8 cellular contexts compared by ENCODE assay signal in genomic region chr16:30923554-30924085, GRCh38. TPM values are rescaled to one million over a fixed set of nuclear protein-coding genes. Genes with fewer than 3 reads are reported as not detected.
DNase-seq lines count a peak whose midpoint lies in the region; ATAC-seq, FAIRE-seq and TF ChIP-seq lines count a peak whose summit lies in the region.

TSS of gene FBXL19 (plus strand) at chr16:30923572. CDS start at chr16:30925755, 2,183 bp downstream.

- H2BK120ac ChIP-seq in H9 (ENCODE audit: low read depth, low read length, poor library complexity, severe bottlenecking): peak within 1 kb of the TSS; percentile 89

- no peak within 1 kb of the TSS for H3K23ac ChIP-seq in H9 (ENCODE audit: insufficient read length, low read depth, low read length)

- peak within 1 kb of the TSS; percentile 96 for H3K9ac ChIP-seq in H9 (ENCODE audit: extremely low read depth, insufficient read length, low read length)
- peak within 1 kb of the TSS; percentile 84 for H3K9ac ChIP-seq in adipocyte (ENCODE audit: low read length)

- H3K4me1 ChIP-seq in A549 (peaks cover 15% of the 10 kb centered on the region; the same call in 2 of the 3 replicates), H9 (ENCODE audit: insufficient read depth, low read length) (no peaks in the 10 kb centered on the region), adipocyte (ENCODE audit: control insufficient read depth, insufficient read depth, low read length) (peaks cover 5% of the 10 kb centered on the region), spleen (peaks cover 7 to 45% (median 22%) of the 10 kb centered on the region in 6 donors)

- H3K36me3 ChIP-seq in adipocyte (ENCODE audit: control insufficient read depth, insufficient read depth, low read length, severe bottlenecking) (peaks cover 4% of the 10 kb centered on the region), spleen (peaks cover 0 to 32% (median 5%) of the 10 kb centered on the region in 6 donors)

- H3K56ac ChIP-seq in H9 (ENCODE audit: insufficient read length, low read depth, low read length): peak within 1 kb of the TSS; percentile 91

- peak within 1 kb of the TSS; percentile 99 for H2BK5ac ChIP-seq in H9 (ENCODE audit: insufficient read length, low read length)

- no peak within 1 kb of the TSS for H3T11ph ChIP-seq in H9 (ENCODE audit: low read length)

- no peak for TF ChIP-seq CTCF in A549 (IDR thresholded peaks at IDR 0.05)
- no peak for TF ChIP-seq CTCF in H9 (conservative IDR thresholded peaks at IDR 0.05)
- no peak for TF ChIP-seq CTCF in spleen (IDR thresholded peaks at IDR 0.05 in 8 of 11, conservative IDR thresholded peaks at IDR 0.05 in 3 of 11)

- H2BK12ac ChIP-seq in H9 (ENCODE audit: insufficient read length, low read depth, low read length): peak within 1 kb of the TSS; percentile 99

- no peak within 1 kb of the TSS for H4K91ac ChIP-seq in H9 (ENCODE audit: insufficient read length, low read depth, low read length)

- H4K8ac ChIP-seq in H9 (replicated peaks; ENCODE audit: insufficient read length, low read depth, low read length): peak within 1 kb of the TSS; percentile 98

- TF ChIP-seq POLR2A in A549 (IDR thresholded peaks at IDR 0.05; ENCODE audit: low read length): peak; percentile 50
- TF ChIP-seq POLR2A in spleen (IDR thresholded peaks at IDR 0.05): no peak

- H3K79me2 ChIP-seq in H9 (ENCODE audit: insufficient read depth, low read length): no peaks in the 10 kb centered on the region

- no peak for FAIRE-seq in A549 (lab: Jason Lieb, UNC)

- peaks cover 14 to 16% (median 16%) of the 10 kb centered on the region in 3 experiments for H3K36me3 Mint-ChIP-seq in H9 (ENCODE audit: insufficient read depth in 1 of 3, low read depth in 3 of 3)

- H3K9me3 Mint-ChIP-seq in H9: no peaks in the 10 kb centered on the region; a peak in 1 of 5 replicates

- no peak within 1 kb of the TSS; the same call in 1 of the 2 replicates for H3K4ac ChIP-seq in H9 (ENCODE audit: low read depth, low read length)

- H2BK20ac ChIP-seq in H9 (ENCODE audit: low read depth, low read length, poor library complexity, severe bottlenecking): no peak within 1 kb of the TSS

- no peak for ATAC-seq in A549
- no peak for ATAC-seq in HG03196 (IDR thresholded peaks at IDR 0.05; ENCODE audit: unreplicated experiment)
- no peak for ATAC-seq in HG02981 (IDR thresholded peaks at IDR 0.05; ENCODE audit: unreplicated experiment)

- H3K9me3 ChIP-seq in A549 (no peaks in the 10 kb centered on the region), H9 (ENCODE audit: control insufficient read depth, low read depth, low read length) (no peaks in the 10 kb centered on the region), adipocyte (ENCODE audit: control insufficient read depth, low read length) (no peaks in the 10 kb centered on the region), iPS-18c (ENCODE audit: control insufficient read depth, insufficient read depth, low read length) (peaks cover 3% of the 10 kb centered on the region), spleen (no peaks in the 10 kb centered on the region)

- POLR2A ChIA-PET in A549 (lab: Yijun Ruan, JAX): interaction anchor here (0.6 to 1.0 kb wide), 3 partner anchors 17 to 145 kb away, joined by 3 read pairs; no protein-coding TSS in a partner anchor

- H3K27ac Mint-ChIP-seq in H9: peak within 1 kb of the TSS; percentile 100

- H3K23me2 ChIP-seq in H9 (ENCODE audit: insufficient read length, low read depth, low read length, poor library complexity, severe bottlenecking): peaks cover 10% of the 10 kb centered on the region

- no peak for TF ChIP-seq RAD21 in A549 (conservative IDR thresholded peaks at IDR 0.05 in 1 of 2, IDR thresholded peaks at IDR 0.05 in 1 of 2)

- 2% methylated on average over 6 of the region's 32 CpGs for WGBS in A549 (ENCODE audit: missing lambda C conversion rate)
- WGBS in H9 (ENCODE audit: extremely low coverage, insufficient read length, low lambda C conversion rate): no CpG with 5 or more reads among the region's 32 CpGs
- 0 to 1% (median 0%) methylated on average over 22 to 32 of the region's 32 CpGs for WGBS in spleen, 5 donors

- H3K4me3 ChIP-seq in A549 (peak within 1 kb of the TSS; percentile 87), adipocyte (ENCODE audit: low read length) (peak within 1 kb of the TSS; percentile 89), iPS-18c (ENCODE audit: insufficient read depth, low read depth, low read length) (peak within 1 kb of the TSS; percentile 90), spleen (peak within 1 kb of the TSS; percentile 47 to 95 (median 78))

- H3K4me2 ChIP-seq in A549 (peak within 1 kb of the TSS; percentile 97), H9 (ENCODE audit: insufficient read depth, insufficient read length, low read length) (peak within 1 kb of the TSS; percentile 84)

- H2AK5ac ChIP-seq in H9 (ENCODE audit: insufficient read length, low read length): no peak within 1 kb of the TSS

- no peak for TF ChIP-seq EP300 in A549 (IDR thresholded peaks at IDR 0.05)

- peak within 1 kb of the TSS; percentile 76 for H2AFZ ChIP-seq in H9 (ENCODE audit: low read length)

- H3K14ac ChIP-seq in H9 (ENCODE audit: insufficient read depth, low read length): peak within 1 kb of the TSS; percentile 99

- H3K18ac ChIP-seq in H9 (ENCODE audit: insufficient read length, low read depth, low read length): peak within 1 kb of the TSS; percentile 99

- CTCF ChIA-PET in A549 (lab: Yijun Ruan, JAX): no interaction called here

- no peak within 1 kb of the TSS for H2BK15ac ChIP-seq in H9 (ENCODE audit: low read depth, low read length)

- H4K20me1 ChIP-seq in H9 (ENCODE audit: control insufficient read depth, insufficient read depth, insufficient read length): no peaks in the 10 kb centered on the region

- peak within 1 kb of the TSS; percentile 99 for H3K27ac ChIP-seq in A549
- H3K27ac ChIP-seq in H9 (ENCODE audit: insufficient read length, low read depth, low read length): peak within 1 kb of the TSS; percentile 97
- peak within 1 kb of the TSS; percentile 89 to 99 (median 96) for H3K27ac ChIP-seq in spleen

- H4K5ac ChIP-seq in H9 (ENCODE audit: insufficient read length, low read depth, low read length): peak within 1 kb of the TSS; percentile 99

- H3K27me3 ChIP-seq in H9 (ENCODE audit: insufficient read depth, low read length) (no peaks in the 10 kb centered on the region), adipocyte (replicated peaks; ENCODE audit: control insufficient read depth, insufficient read depth, low read length) (no peaks in the 10 kb centered on the region), spleen (replicated peaks in 1 of 7) (no peaks in the 10 kb centered on the region)

- intact Hi-C loops in spleen (cut with DNase I; ENCODE audit: low total_unique reads): no loop called here

- H3K4me1 Mint-ChIP-seq in H9: peaks cover 12 to 24% of the 10 kb centered on the region in 2 experiments

- no peaks in the 10 kb centered on the region for H3K79me1 ChIP-seq in H9 (ENCODE audit: insufficient read depth, low read depth, low read length, poor library complexity, severe bottlenecking)

- H3K27me3 Mint-ChIP-seq in H9 (ENCODE audit: low read depth): no peaks in the 10 kb centered on the region

- DNase-seq in A549 (ENCODE audit: low read depth in 1 of 2, low spot score in 1 of 2) (no peak), H9 (no peak), adipocyte (ENCODE audit: low read depth) (no peak), spleen (peak; percentile 92), NOMO-1 treated with DMSO at 0.1 percent for 48 hours (lab: John Stamatoyannopoulos, UW; ENCODE audit: unreplicated experiment) (no peak)

- H3K4me3 Mint-ChIP-seq in H9: peak within 1 kb of the TSS; percentile 93 to 100

TF ChIP-seq in A549, 52 proteins besides CTCF, POLR2A, EP300 and RAD21:
- TF ChIP-seq FOXS1 (CRISPR knock-in tag; IDR thresholded peaks at IDR 0.05) (no peak), HOXB5 (CRISPR knock-in tag; IDR thresholded peaks at IDR 0.05) (no peak), MYC (IDR thresholded peaks at IDR 0.05; ENCODE audit: borderline replicate concordance, low read length) (no peak), HDAC2 (IDR thresholded peaks at IDR 0.05) (no peak), CBX2 (IDR thresholded peaks at IDR 0.05; ENCODE audit: borderline replicate concordance, low read depth) (no peak)

RNA-seq across cellular contexts. Expression of gene FBXL19, which starts in this region (rescaled TPM):
- polyA plus RNA-seq in A549 (2011; rRNA removed): 5.6 and 7.0 TPM in 2 replicates
- polyA plus RNA-seq in A549 (2012; cell fraction: cytosol; rRNA removed): 11.4 and 17.1 TPM in 2 replicates
- polyA plus RNA-seq in A549 (2012; cell fraction: nucleus; rRNA removed): 29.7 and 38.9 TPM in 2 replicates
- 15.5 to 21.5 TPM (median 18.3 TPM) in 3 replicates for polyA plus RNA-seq in A549 (2017; fragmentation: RNase III; extraction: RNeasy Plus Mini Kit Qiagen cat#74134 plus additional on column Dnase treatment)
- polyA minus RNA-seq in A549 (2011; rRNA and poly(A)+ RNA removed): 6.8 and 9.4 TPM in 2 replicates
- 66.8 and 68.0 TPM in 2 replicates for total RNA-seq in H9 (2021)
- total RNA-seq in spleen: 10 to 100 TPM; 12.4 to 21.0 (median 17.8) TPM
- polyA plus RNA-seq in spleen: 10 to 100 TPM in 1 of 3 donors, 1 to 10 TPM in 2; 4.3 to 24.7 (median 5.5) TPM
